1 cellular context compared by ENCODE assay signal in genomic region chr11:88297320-88298263, GRCh38.
TF ChIP-seq lines count a peak whose summit lies in the region.

No MANE protein-coding gene starts in this region.

TF ChIP-seq in SK-N-SH treated with all-trans-retinoic acid at 6 μM for 48 hours, 23 proteins besides CTCF, POLR2A, EP300 and RAD21 (continued from another document):
- TF ChIP-seq OSR1 (CRISPR knock-in tag; IDR thresholded peaks at IDR 0.05) (no peak), GLIS3 (CRISPR knock-in tag; IDR thresholded peaks at IDR 0.05) (no peak), TCF4 (CRISPR knock-in tag; IDR thresholded peaks at IDR 0.05; ENCODE audit: borderline replicate concordance) (no peak), CSDC2 (CRISPR knock-in tag; IDR thresholded peaks at IDR 0.05) (no peak), ZC3H10 (CRISPR knock-in tag; IDR thresholded peaks at IDR 0.05) (no peak), CREB5 (CRISPR knock-in tag; IDR thresholded peaks at IDR 0.05; ENCODE audit: low read depth) (no peak), ZFP3 (CRISPR knock-in tag; IDR thresholded peaks at IDR 0.05) (no peak), ARNTL (CRISPR knock-in tag; IDR thresholded peaks at IDR 0.05; ENCODE audit: borderline replicate concordance, low read depth) (no peak), POU6F1 (CRISPR knock-in tag; IDR thresholded peaks at IDR 0.05; ENCODE audit: borderline replicate concordance, low read depth) (no peak)
